Comparison of ENCODE assay signal across 24 cellular contexts in genomic region chr2:232021881-232022280, GRCh38.
"Had no signal": no experiment of that assay in that cellular context is flagged by ENCODE, and none has a peak within 500 bp of the region (broad histone marks: within the 10 kb centered on the region; RNA-seq: fewer than 3 reads in every experiment).

No MANE protein-coding gene starts in this region.

- H3K4me3 Mint-ChIP-seq: immature natural killer cell; mesothelial cell of epicardium; naive B cell; naive thymus-derived CD8-positive, alpha-beta T cell had no signal

- ATAC-seq: foreskin keratinocyte; gastroesophageal sphincter; left colon; left lung; lower lobe of right lung; mucosa of descending colon; naive thymus-derived CD8-positive, alpha-beta T cell had no signal

- H3K4me3 ChIP-seq: coronary artery, dorsolateral prefrontal cortex, esophagus muscularis mucosa, gastroesophageal sphincter, heart left ventricle, hepatocyte, left lung, lower lobe of right lung, mucosa of descending colon had no signal

- H3K4me2 ChIP-seq: hepatocyte had no signal

- H3K27ac Mint-ChIP-seq: immature natural killer cell; mesothelial cell of epicardium; naive B cell; naive thymus-derived CD8-positive, alpha-beta T cell had no signal

- H3K27me3 Mint-ChIP-seq: naive B cell; naive thymus-derived CD8-positive, alpha-beta T cell had no signal

- H3K4me1 ChIP-seq: esophagus muscularis mucosa, foreskin keratinocyte, left lung, lower lobe of right lung had no signal

- H3K79me2 ChIP-seq: hepatocyte had no signal

- H3K27me3 ChIP-seq: dorsolateral prefrontal cortex, esophagus muscularis mucosa, foreskin keratinocyte, gastroesophageal sphincter, heart left ventricle, hepatocyte, left lung had no signal

- H2AFZ ChIP-seq: hepatocyte had no signal

- H3K27ac ChIP-seq: coronary artery, esophagus muscularis mucosa, foreskin keratinocyte, gastroesophageal sphincter, heart left ventricle, hepatocyte, left lung, lower lobe of right lung had no signal

- H3K9me3 ChIP-seq: esophagus muscularis mucosa, gastroesophageal sphincter, heart left ventricle, left lung, lower lobe of right lung, mucosa of descending colon had no signal

- H3K9me3 Mint-ChIP-seq: immature natural killer cell; mesothelial cell of epicardium; naive B cell; naive thymus-derived CD8-positive, alpha-beta T cell had no signal

- DNase-seq: dermis blood vessel endothelial cell; dorsolateral prefrontal cortex; effector CD4-positive, alpha-beta T cell; effector memory CD4-positive, alpha-beta T cell; foreskin keratinocyte; heart left ventricle; hypothalamus; immature natural killer cell; islet precursor cell; kidney; kidney glomerular epithelial cell; left colon; left lung; left ventricle myocardium superior; lower lobe of right lung; mesenchymal stem cell; mucosa of descending colon; naive B cell; naive thymus-derived CD8-positive, alpha-beta T cell had no signal

- H3K4me1 Mint-ChIP-seq: mesothelial cell of epicardium had no signal
